In the genomic region with DNA sequence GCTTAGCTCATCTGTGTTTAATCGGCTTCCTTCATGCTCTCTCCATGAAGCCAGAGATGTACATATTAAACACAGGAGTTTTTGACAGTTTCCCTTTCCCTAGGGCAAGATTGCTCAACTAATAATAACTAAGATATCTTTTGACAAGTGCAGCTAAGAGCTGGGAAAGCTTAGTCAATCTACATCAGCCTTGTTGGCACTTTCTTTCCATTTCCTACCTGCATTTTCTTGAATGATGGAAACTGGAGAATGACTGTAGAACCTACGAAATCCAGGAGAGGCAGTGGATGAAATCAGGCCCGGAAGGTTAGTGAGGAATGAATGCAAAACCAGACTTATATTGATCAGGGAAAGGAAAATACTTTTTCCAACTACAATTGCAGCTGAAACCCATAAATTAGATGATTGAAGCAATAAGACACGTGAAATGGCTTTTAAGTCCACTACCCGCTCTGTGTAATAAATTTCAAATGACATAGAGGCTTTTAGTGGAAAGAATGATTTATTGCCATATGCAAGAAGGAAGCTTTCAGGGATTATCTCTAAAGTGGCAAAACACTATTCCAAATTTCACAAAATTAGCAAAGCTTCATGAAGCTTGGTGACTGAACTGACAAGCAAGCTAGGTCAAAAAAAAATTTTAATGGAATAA, we compare ENCODE assay signal across 18 cellular contexts.
DNase-seq lines count a peak whose midpoint lies in the region; ATAC-seq, FAIRE-seq and TF ChIP-seq lines count a peak whose summit lies in the region.
"Had no signal": no experiment of that assay in that cellular context is flagged by ENCODE, and none has a peak within 500 bp of the region (broad histone marks: within the 10 kb centered on the region; RNA-seq: fewer than 3 reads in every experiment).

No MANE protein-coding gene starts in this region.

- H3K9me3 ChIP-seq in K562 (replicated peaks; ENCODE audit: control insufficient read depth, insufficient read depth, low read depth, low read length) = no peaks in the 10 kb centered on the region

- no peak overlapping the region for H3K4me3 Mint-ChIP-seq in activated CD4-positive, alpha-beta memory T cell treated with anti-CD3 and anti-CD28 coated beads, Interleukin-2, amount 10 ng/mL, durations not matched to agents 7 days and 5 days
- H3K4me3 Mint-ChIP-seq: CD4-positive, alpha-beta T cell; GM23338 had no signal

- no peaks in the 10 kb centered on the region for H3K27me3 Mint-ChIP-seq in activated CD4-positive, alpha-beta memory T cell treated with anti-CD3 and anti-CD28 coated beads, Interleukin-2, amount 10 ng/mL, durations not matched to agents 7 days and 5 days
- H3K27me3 Mint-ChIP-seq: CD4-positive, alpha-beta T cell had no signal

- intact Hi-C loops in K562 (cut with micrococcal nuclease) = no loop called here

- H2AFZ ChIP-seq in K562 (ENCODE audit: low read depth, low read length) = no peak overlapping the region
- H2AFZ ChIP-seq: GM23338 had no signal

- TF ChIP-seq CTCF in K562 (IDR thresholded peaks at IDR 0.05 in 2 of 3, conservative IDR thresholded peaks at IDR 0.05 in 1 of 3; ENCODE audit: insufficient read depth in 2 of 3, low read depth in 1 of 3, low read length in 3 of 3) = no peak

- BruUV-seq in K562 (replicated peaks; lab: Mats Ljungman, UMichigan) = no TSS peak

- no peak overlapping the region for H3K27ac ChIP-seq in K562 (ENCODE audit: extremely low read depth, low read depth, low read length)

- no peak for FAIRE-seq in K562 (lab: Jason Lieb, UNC)
- FAIRE-seq: GM12891, GM19239 had no signal

- no peaks in the 10 kb centered on the region for H3K79me2 ChIP-seq in K562 (ENCODE audit: control insufficient read depth, insufficient read depth, low read length)

- H4K20me1 ChIP-seq in K562 (replicated peaks; ENCODE audit: control insufficient read depth, insufficient read depth, low read length) = no peaks in the 10 kb centered on the region

- H3K27me3 ChIP-seq in K562 (ENCODE audit: control insufficient read depth in 2 of 2, insufficient read depth in 2 of 2, low read length in 2 of 2) = no peaks in the 10 kb centered on the region

- no peaks in the 10 kb centered on the region for H3K9me1 ChIP-seq in K562 (ENCODE audit: control insufficient read depth, insufficient read depth, low read length)

- no peak for TF ChIP-seq POLR2A in K562 (conservative IDR thresholded peaks at IDR 0.05)

- no peaks in the 10 kb centered on the region for H3K36me3 Mint-ChIP-seq in activated CD4-positive, alpha-beta memory T cell treated with anti-CD3 and anti-CD28 coated beads, Interleukin-2, amount 10 ng/mL, durations not matched to agents 7 days and 5 days (ENCODE audit: low read depth)

- no peaks in the 10 kb centered on the region for H3K4me1 Mint-ChIP-seq in activated CD4-positive, alpha-beta memory T cell treated with anti-CD3 and anti-CD28 coated beads, Interleukin-2, amount 10 ng/mL, durations not matched to agents 7 days and 5 days
- H3K4me1 Mint-ChIP-seq: GM23338 had no signal

- POLR2A ChIA-PET in K562 (lab: Yijun Ruan, JAX) = no interaction called here
- POLR2A ChIA-PET in activated CD4-positive, alpha-beta memory T cell treated with anti-CD3 and anti-CD28 coated beads, Interleukin-2, amount 10 ng/mL, durations not matched to agents 7 days and 5 days (lab: Charles Lee) = no interaction called here

- peaks cover 4% of the 10 kb centered on the region for H3K9me3 Mint-ChIP-seq in activated CD4-positive, alpha-beta memory T cell treated with anti-CD3 and anti-CD28 coated beads, Interleukin-2, amount 10 ng/mL, durations not matched to agents 7 days and 5 days
- H3K9me3 Mint-ChIP-seq: GM23338 had no signal

- no peak overlapping the region for H3K9ac ChIP-seq in K562 (ENCODE audit: insufficient read depth in 1 of 2, low read depth in 2 of 2, low read length in 2 of 2)

- no peaks in the 10 kb centered on the region for H3K36me3 ChIP-seq in K562 (ENCODE audit: control insufficient read depth, insufficient read depth, low read length)

- no peak for ATAC-seq in K562
- ATAC-seq: GM23338 had no signal

- CTCF ChIA-PET in K562 (lab: Yijun Ruan, JAX; ENCODE audit: low intra/inter-chr PET ratio) = no interaction called here
- CTCF ChIA-PET in activated CD4-positive, alpha-beta memory T cell treated with anti-CD3 and anti-CD28 coated beads, Interleukin-2, amount 10 ng/mL, durations not matched to agents 7 days and 5 days (lab: Charles Lee) = no interaction called here

- no peak for TF ChIP-seq EP300 in K562 (IDR thresholded peaks at IDR 0.05; ENCODE audit: low read length)

- H3K27ac Mint-ChIP-seq in activated CD4-positive, alpha-beta memory T cell treated with anti-CD3 and anti-CD28 coated beads, Interleukin-2, amount 10 ng/mL, durations not matched to agents 7 days and 5 days = no peak overlapping the region
- H3K27ac Mint-ChIP-seq: CD4-positive, alpha-beta T cell; GM23338 had no signal

- in situ Hi-C loops in K562 (cut with MboI) = no loop called here

- 3% methylated on average over 5 of the region's 5 CpGs for WGBS in K562 (ENCODE audit: insufficient coverage, low coverage, missing lambda C conversion rate)

- TF ChIP-seq RAD21 in K562 (CRISPR knock-in tag; conservative IDR thresholded peaks at IDR 0.05 in 1 of 2, IDR thresholded peaks at IDR 0.05 in 1 of 2) = no peak

- H3K4me3 ChIP-seq in K562 = no peak overlapping the region
- H3K4me3 ChIP-seq: GM23338 had no signal

- H3K4me1 ChIP-seq in K562 (replicated peaks in 1 of 2; ENCODE audit: control insufficient read depth in 2 of 2, insufficient read depth in 2 of 2, low read length in 2 of 2) = no peaks in the 10 kb centered on the region

- H3K4me2 ChIP-seq in K562 (ENCODE audit: insufficient read depth, low read length) = no peak overlapping the region
- H3K4me2 ChIP-seq: GM23338 had no signal

- peak; percentile 35 for DNase-seq in NCI-H82 (lab: John Stamatoyannopoulos, UW)
- DNase-seq in NCI-H82 treated with DMSO at 0.1 percent for 48 hours (lab: John Stamatoyannopoulos, UW; ENCODE audit: unreplicated experiment) = no peak
- DNase-seq in NOMO-1 (lab: John Stamatoyannopoulos, UW; ENCODE audit: unreplicated experiment in 2 of 2) = peak; percentile 41 to 62
- DNase-seq in K562 (ENCODE audit: extremely low read depth in 1 of 4, low spot score in 3 of 4) = no peak
- no peak for DNase-seq in activated CD4-positive, alpha-beta memory T cell treated with anti-CD3 and anti-CD28 coated beads, Interleukin-2, amount 10 ng/mL, durations not matched to agents 7 days and 5 days
- no peak for DNase-seq in T-helper 9 cell
- no peak for DNase-seq in GF-D8 (lab: John Stamatoyannopoulos, UW)
- DNase-seq in AG08396 (ENCODE audit: low spot score) = no peak
- DNase-seq: Calu3; CD4-positive, alpha-beta T cell; EL; HCEC 1CT; NCI-H2081 treated with DMSO at 0.1 percent for 48 hours; NCI-H510A; SHP77 had no signal

TF ChIP-seq in K562, 482 proteins besides CTCF, POLR2A, EP300 and RAD21:
- TF ChIP-seq TCFL5 (CRISPR knock-in tag; conservative IDR thresholded peaks at IDR 0.05) = no peak
- TF ChIP-seq, protein P1, sequence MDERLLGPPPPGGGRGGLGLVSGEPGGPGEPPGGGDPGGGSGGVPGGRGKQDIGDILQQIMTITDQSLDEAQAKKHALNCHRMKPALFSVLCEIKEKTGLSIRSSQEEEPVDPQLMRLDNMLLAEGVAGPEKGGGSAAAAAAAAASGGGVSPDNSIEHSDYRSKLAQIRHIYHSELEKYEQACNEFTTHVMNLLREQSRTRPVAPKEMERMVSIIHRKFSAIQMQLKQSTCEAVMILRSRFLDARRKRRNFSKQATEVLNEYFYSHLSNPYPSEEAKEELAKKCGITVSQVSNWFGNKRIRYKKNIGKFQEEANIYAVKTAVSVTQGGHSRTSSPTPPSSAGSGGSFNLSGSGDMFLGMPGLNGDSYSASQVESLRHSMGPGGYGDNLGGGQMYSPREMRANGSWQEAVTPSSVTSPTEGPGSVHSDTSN (CRISPR knock-in tag; IDR thresholded peaks at IDR 0.05; ENCODE audit: low read depth) = no peak
- TF ChIP-seq, protein P1 (tag; conservative IDR thresholded peaks at IDR 0.05; ENCODE audit: low read depth) = peak; percentile 62
- TF ChIP-seq KDM4B (IDR thresholded peaks at IDR 0.05; ENCODE audit: borderline replicate concordance in 2 of 2, low read depth in 1 of 2) = no peak

Comparison
In these comparisons a context has a peak if more than half of its experiments do, and no peak if none do; other contexts are left out.
1. DNase-seq: peak in NCI-H82 (single experiment) and NOMO-1 (2 of 2); none in NCI-H82 treated with DMSO at 0.1 percent for 48 hours (single experiment), K562 (0 of 4), activated CD4-positive, alpha-beta memory T cell treated with anti-CD3 and anti-CD28 coated beads, Interleukin-2, amount 10 ng/mL, durations not matched to agents 7 days and 5 days (single experiment), T-helper 9 cell (single experiment), GF-D8 (single experiment) and AG08396 (single experiment).